8 cellular contexts compared by ENCODE assay signal in genomic region chr12:111841750-111842555, GRCh38. TPM values are rescaled to one million over a fixed set of nuclear protein-coding genes. Genes with fewer than 3 reads are reported as not detected.
DNase-seq lines count a peak whose midpoint lies in the region; ATAC-seq and TF ChIP-seq lines count a peak whose summit lies in the region.

TSS of gene MAPKAPK5 (plus strand) at chr12:111842228. CDS start at chr12:111842734, 506 bp downstream.

- 0 to 1% methylated on average over 23 to 54 of the region's 84 CpGs for WGBS in upper lobe of left lung, 2 donors

- peaks cover 0 to 15% (median 7%) of the 10 kb centered on the region in 4 donors for H3K36me3 ChIP-seq in upper lobe of left lung

- intact Hi-C loops in T-helper 1 cell treated with Interleukin-12 subunit alpha and Interleukin-12 subunit beta and Interleukin-4 antibody, amounts not matched to agents 30 ng/mL and 1 ng/mL, for 36 hours (cut with micrococcal nuclease), result loop anchor here (1.0 to 5.0 kb wide), 14 partner anchors 29 to 1439 kb away; partner anchors contain the start of genes ANAPC7, BRAP, ERP29 and HECTD4
- intact Hi-C loops in left cardiac atrium (cut with DNase I), result no loop called here
- intact Hi-C loops in posterior vena cava (cut with DNase I), result no loop called here

- peak within 1 kb of the TSS; percentile 94 to 97 (median 96) for H3K27ac ChIP-seq in upper lobe of left lung

- peak in 3 of 6 experiments; percentile 15 to 59 (median 28) for TF ChIP-seq CTCF in upper lobe of left lung (IDR thresholded peaks at IDR 0.05)

- DNase-seq in NCI-H1694 (lab: John Stamatoyannopoulos, UW), result peak; percentile 71
- DNase-seq in amniotic epithelial cell (ENCODE audit: low read depth), result peak; percentile 94
- peak; percentile 95 for DNase-seq in left cardiac atrium
- DNase-seq in posterior vena cava (ENCODE audit: low spot score), result peak; percentile 99
- DNase-seq in upper lobe of left lung, result peak; percentile 93 to 99

- H3K4me3 ChIP-seq in upper lobe of left lung, result peak within 1 kb of the TSS; percentile 79 to 99 (median 84)

- TF ChIP-seq POLR2A in GM15510 (IDR thresholded peaks at IDR 0.05; ENCODE audit: borderline replicate concordance, extremely low read depth, insufficient read length) (peak; percentile 84), upper lobe of left lung (IDR thresholded peaks at IDR 0.05) (peak in 3 of 4 donors; percentile 60 to 83 (median 70))

- no peaks in the 10 kb centered on the region for H3K9me3 ChIP-seq in upper lobe of left lung

- peak in 1 of 4 donors; percentile 86 for TF ChIP-seq EP300 in upper lobe of left lung (IDR thresholded peaks at IDR 0.05)

- H3K4me1 ChIP-seq in upper lobe of left lung, result peaks cover 29 to 54% (median 36%) of the 10 kb centered on the region in 4 donors

- H3K27me3 ChIP-seq in upper lobe of left lung, result no peaks in the 10 kb centered on the region

- ATAC-seq in HG02884 (IDR thresholded peaks at IDR 0.05; ENCODE audit: unreplicated experiment), result peak; percentile 67
- ATAC-seq in left cardiac atrium, result peak; percentile 96
- peak; percentile 97 to 98 for ATAC-seq in upper lobe of left lung (ENCODE audit: low FRiP score in 2 of 2)

RNA-seq across cellular contexts. Expression of gene MAPKAPK5, which starts in this region (rescaled TPM):
- total RNA-seq in T-helper 1 cell treated with Interleukin-12 subunit alpha and Interleukin-12 subunit beta and Interleukin-4 antibody, amounts not matched to agents 30 ng/mL and 1 ng/mL, for 36 hours, result 49.6 and 58.3 TPM in 2 replicates
- total RNA-seq in left cardiac atrium, result 10 to 100 TPM; 24.2 to 31.6 TPM
- total RNA-seq in posterior vena cava, result 10 to 100 TPM; 33.0 to 33.9 TPM
- total RNA-seq in upper lobe of left lung, result 10 to 100 TPM; 27.2 to 60.8 (median 42.3) TPM

Comparison
In these comparisons a context has a peak if more than half of its experiments do, and no peak if none do; other contexts are left out.
1. Peak in every context shown above with its lines: DNase-seq, ATAC-seq, H3K4me3 ChIP-seq and H3K27ac ChIP-seq.